Comparison of ENCODE assay signal across 11 cellular contexts in the genomic region with DNA sequence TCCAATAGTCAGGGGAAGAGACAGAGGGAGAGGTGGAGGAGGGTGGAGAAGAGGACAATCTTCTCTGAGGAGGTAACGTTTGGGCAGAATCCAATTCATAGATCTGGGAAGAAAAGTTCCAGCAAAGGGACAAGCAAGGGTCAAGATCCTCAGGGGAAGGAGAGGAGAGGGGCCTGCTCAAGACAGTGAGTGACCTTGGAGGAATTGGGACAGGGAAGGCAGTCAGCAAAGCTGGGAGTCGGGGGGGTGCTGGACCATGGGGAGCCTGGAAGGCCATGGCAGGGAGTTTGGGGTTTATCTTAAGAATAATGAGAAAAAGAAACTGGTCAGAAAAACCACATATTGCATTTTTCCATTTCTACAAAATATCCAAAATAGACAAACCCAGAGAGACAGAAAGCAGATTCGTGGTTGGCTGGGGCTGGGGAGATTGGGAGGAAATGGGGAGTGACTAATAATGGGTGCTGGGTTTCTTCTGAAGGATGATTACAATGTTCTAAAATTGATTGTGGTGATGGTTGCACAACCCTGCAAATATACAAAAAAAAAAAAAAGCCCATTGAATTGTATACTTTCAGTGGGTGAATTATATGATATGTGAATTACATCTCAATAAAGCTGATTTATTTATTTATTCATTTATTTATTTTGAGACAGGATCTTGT. TPM values are rescaled to one million over a fixed set of nuclear protein-coding genes. Genes with fewer than 3 reads are reported as not detected.
DNase-seq lines count a peak whose midpoint lies in the region; ATAC-seq and TF ChIP-seq lines count a peak whose summit lies in the region.
"Had no signal": no experiment of that assay in that cellular context is flagged by ENCODE, and none has a peak within 500 bp of the region (broad histone marks: within the 10 kb centered on the region; RNA-seq: fewer than 3 reads in every experiment).

No MANE protein-coding gene starts in this region.

- DNase-seq in EH (ENCODE audit: low read depth) (peak; percentile 68), HL-60 (ENCODE audit: low read depth in 1 of 2, low spot score in 1 of 2) (no peak), left lobe of liver (ENCODE audit: low spot score) (peak; percentile 16), smooth muscle cell (lab: John Stamatoyannopoulos, UW; ENCODE audit: unreplicated experiment) (no peak)
- DNase-seq in naive thymus-derived CD8-positive, alpha-beta T cell = no peak
- no peak for DNase-seq in stimulated activated naive CD4-positive, alpha-beta T cell (lab: John Stamatoyannopoulos, UW)
- DNase-seq: aorta, Right ventricle myocardium superior had no signal

- TF ChIP-seq CTCF in HL-60 (IDR thresholded peaks at IDR 0.05; ENCODE audit: insufficient read depth, low read length) (no peak), smooth muscle cell (IDR thresholded peaks at IDR 0.05; ENCODE audit: borderline replicate concordance, insufficient read depth, poor library complexity, severe bottlenecking) (no peak)

- peak overlapping the region; percentile 43 for H3K27ac Mint-ChIP-seq in activated naive CD8-positive, alpha-beta T cell
- peak overlapping the region in 3 of 10 donors; percentile 35 to 84 (median 48) for H3K27ac Mint-ChIP-seq in naive thymus-derived CD8-positive, alpha-beta T cell

- no peak overlapping the region for H3K4me3 Mint-ChIP-seq in activated naive CD8-positive, alpha-beta T cell
- H3K4me3 Mint-ChIP-seq in naive thymus-derived CD8-positive, alpha-beta T cell = no peak overlapping the region

- POLR2A ChIA-PET in naive thymus-derived CD8-positive, alpha-beta T cell (lab: Charles Lee) = interaction anchor here (0.6 to 0.7 kb wide), 2 partner anchors 9 to 47 kb away, joined by 3 to 4 read pairs; no protein-coding TSS in a partner anchor

- no peaks in the 10 kb centered on the region for H3K79me2 ChIP-seq in smooth muscle cell (ENCODE audit: low read depth)

- no peaks in the 10 kb centered on the region for H3K36me3 ChIP-seq in smooth muscle cell (ENCODE audit: low read depth)

- no peak overlapping the region for H3K4me3 ChIP-seq in HL-60 (replicated peaks; ENCODE audit: insufficient read depth, low read length)
- no peak overlapping the region for H3K4me3 ChIP-seq in smooth muscle cell

- no peak for ATAC-seq in left lobe of liver
- no peak for ATAC-seq in naive thymus-derived CD8-positive, alpha-beta T cell
- ATAC-seq in GM21619 (IDR thresholded peaks at IDR 0.05; ENCODE audit: unreplicated experiment) = no peak
- ATAC-seq: sciatic nerve had no signal

- H3K4me2 ChIP-seq in smooth muscle cell = no peak overlapping the region

- H3K27ac ChIP-seq in HL-60 (replicated peaks) (0 out of 2 replicates have a peak overlapping the region, but pooled peaks have one; percentile 9), smooth muscle cell (ENCODE audit: low read depth) (no peak overlapping the region)

- H3K27me3 Mint-ChIP-seq in activated naive CD8-positive, alpha-beta T cell = no peaks in the 10 kb centered on the region
- no peaks in the 10 kb centered on the region for H3K27me3 Mint-ChIP-seq in naive thymus-derived CD8-positive, alpha-beta T cell

- H3K27me3 ChIP-seq in HL-60 (ENCODE audit: insufficient read depth, poor library complexity, severe bottlenecking) (no peaks in the 10 kb centered on the region), smooth muscle cell (ENCODE audit: low read depth) (no peaks in the 10 kb centered on the region)

- no peak overlapping the region for H3K9ac ChIP-seq in smooth muscle cell (ENCODE audit: low read depth)

- peaks cover 41% of the 10 kb centered on the region for H3K4me1 Mint-ChIP-seq in activated naive CD8-positive, alpha-beta T cell (ENCODE audit: low read depth)
- peaks cover 16 to 42% (median 41%) of the 10 kb centered on the region in 4 donors for H3K4me1 Mint-ChIP-seq in naive thymus-derived CD8-positive, alpha-beta T cell

- no peak overlapping the region for H2AFZ ChIP-seq in smooth muscle cell (ENCODE audit: low read depth)

- 85% methylated on average over 3 of the region's 3 CpGs for WGBS in smooth muscle cell (ENCODE audit: low lambda C conversion rate)

- H3K9me3 ChIP-seq in smooth muscle cell (replicated peaks; ENCODE audit: low read depth) = no peaks in the 10 kb centered on the region

- no peaks in the 10 kb centered on the region for H3K9me3 Mint-ChIP-seq in activated naive CD8-positive, alpha-beta T cell (ENCODE audit: low read depth)
- H3K9me3 Mint-ChIP-seq in naive thymus-derived CD8-positive, alpha-beta T cell = no peaks in the 10 kb centered on the region

- H3K36me3 Mint-ChIP-seq in activated naive CD8-positive, alpha-beta T cell = peaks cover 8% of the 10 kb centered on the region
- H3K36me3 Mint-ChIP-seq in naive thymus-derived CD8-positive, alpha-beta T cell = peaks cover 0 to 6% (median 2%) of the 10 kb centered on the region in 3 donors

- H3F3A ChIP-seq in smooth muscle cell (ENCODE audit: low read depth) = no peaks in the 10 kb centered on the region

- no peaks in the 10 kb centered on the region for H4K20me1 ChIP-seq in smooth muscle cell (ENCODE audit: low read depth)

- peaks cover 4% of the 10 kb centered on the region for H3K4me1 ChIP-seq in smooth muscle cell (ENCODE audit: low read depth)

RNA-seq across cellular contexts. Expression of gene SRP14, which starts 19.6 kb away (rescaled TPM):
- 56.8 TPM for total RNA-seq in left lobe of liver
- total RNA-seq in naive thymus-derived CD8-positive, alpha-beta T cell = 100 to 1,000 TPM; 147 to 158 TPM
- polyA plus RNA-seq in naive thymus-derived CD8-positive, alpha-beta T cell = 100 to 1,000 TPM; 705 to 855 (median 766) TPM
- 307 and 356 TPM in 2 replicates for total RNA-seq in smooth muscle cell
- polyA plus RNA-seq in smooth muscle cell = 713 and 726 TPM in 2 replicates

RNA-seq across cellular contexts. Expression of gene BMF, which starts 50.1 kb away (rescaled TPM):
- 3.3 TPM for total RNA-seq in left lobe of liver
- total RNA-seq in naive thymus-derived CD8-positive, alpha-beta T cell = 10 to 100 TPM; 17.4 to 19.8 TPM
- polyA plus RNA-seq in naive thymus-derived CD8-positive, alpha-beta T cell = under 1 TPM; 0.12 to 0.44 (median 0.23) TPM
- 9.1 and 11.2 TPM in 2 replicates for total RNA-seq in smooth muscle cell
- polyA plus RNA-seq in smooth muscle cell = 3.6 and 7.5 TPM in 2 replicates

Comparison
In these comparisons a context has a peak if more than half of its experiments do, and no peak if none do; other contexts are left out.
1. DNase-seq: peak in EH (single experiment) and left lobe of liver (single experiment); none in HL-60 (0 of 2), naive thymus-derived CD8-positive, alpha-beta T cell (0 of 10), smooth muscle cell (single experiment) and stimulated activated naive CD4-positive, alpha-beta T cell (0 of 6).